In genomic region chr11:71338806-71339177, GRCh38 we compare ENCODE assay signal across 19 cellular contexts.
"Had no signal": no experiment of that assay in that cellular context is flagged by ENCODE, and none has a peak within 500 bp of the region (broad histone marks: within the 10 kb centered on the region; RNA-seq: fewer than 3 reads in every experiment).

No MANE protein-coding gene starts in this region.

- DNase-seq: activated CD4-positive, alpha-beta T cell treated with anti-CD3 and anti-CD28 coated beads for 4 hours; activated CD8-positive, alpha-beta T cell treated with anti-CD3 and anti-CD28 coated beads for 36 hours; activated effector memory CD4-positive, alpha-beta T cell treated with Interleukin-2 at 50 U/mL for 16 hours; activated T-cell treated with anti-CD3 and anti-CD28 coated beads, Interleukin-2, amount 50 U/mL, for 4 hours; amygdala; body of pancreas; central memory CD4-positive, alpha-beta T cell; effector memory CD8-positive, alpha-beta T cell; naive thymus-derived CD8-positive, alpha-beta T cell; nucleus accumbens; right cardiac atrium; stimulated activated naive CD8-positive, alpha-beta T cell treated with anti-CD3 and anti-CD28 coated beads, Interleukin-15, Interleukin-2, amounts not matched to agents 100 U/mL and 50 U/mL, for 24 hours; upper lobe of left lung had no signal

- H3K4me3 ChIP-seq: body of pancreas, smooth muscle cell, upper lobe of left lung had no signal

- H3K27ac Mint-ChIP-seq: activated CD8-positive, alpha-beta T cell treated with anti-CD3 and anti-CD28 coated beads for 36 hours; activated naive CD4-positive, alpha-beta T cell treated with anti-CD3 and anti-CD28 coated beads, Interleukin-2, amount 50 U/mL, for 24 hours; effector memory CD8-positive, alpha-beta T cell; memory B cell; naive thymus-derived CD8-positive, alpha-beta T cell; T-helper 1 cell treated with Interleukin-12 subunit alpha and Interleukin-12 subunit beta and Interleukin-4 antibody, amounts not matched to agents 30 μg/mL and 1 μg/mL, for 36 hours; WTC11 had no signal

- H3K36me3 Mint-ChIP-seq: activated naive CD4-positive, alpha-beta T cell treated with anti-CD3 and anti-CD28 coated beads, Interleukin-2, amount 50 U/mL, for 24 hours; memory B cell had no signal

- H3K9me3 Mint-ChIP-seq: activated naive CD4-positive, alpha-beta T cell treated with anti-CD3 and anti-CD28 coated beads, Interleukin-2, amount 50 U/mL, for 24 hours; effector memory CD8-positive, alpha-beta T cell; memory B cell had no signal

- H3K4me3 Mint-ChIP-seq: activated CD8-positive, alpha-beta T cell treated with anti-CD3 and anti-CD28 coated beads for 36 hours; activated naive CD4-positive, alpha-beta T cell treated with anti-CD3 and anti-CD28 coated beads, Interleukin-2, amount 50 U/mL, for 24 hours; activated T-cell treated with anti-CD3 and anti-CD28 coated beads, Interleukin-2, amount 50 U/mL, for 4 hours; effector memory CD8-positive, alpha-beta T cell; memory B cell; naive thymus-derived CD8-positive, alpha-beta T cell; T-helper 1 cell treated with Interleukin-12 subunit alpha and Interleukin-12 subunit beta and Interleukin-4 antibody, amounts not matched to agents 30 μg/mL and 1 μg/mL, for 36 hours; WTC11 had no signal

- H3K27ac ChIP-seq: body of pancreas, upper lobe of left lung had no signal

- H3K27me3 ChIP-seq: body of pancreas, upper lobe of left lung had no signal

- ATAC-seq: activated CD8-positive, alpha-beta T cell treated with anti-CD3 and anti-CD28 coated beads for 36 hours; activated T-cell treated with anti-CD3 and anti-CD28 coated beads, Interleukin-2, amount 50 U/mL, for 4 hours; body of pancreas; effector memory CD8-positive, alpha-beta T cell; left lobe of liver; naive thymus-derived CD8-positive, alpha-beta T cell; right cardiac atrium; stimulated activated naive CD8-positive, alpha-beta T cell treated with anti-CD3 and anti-CD28 coated beads, Interleukin-15, Interleukin-2, amounts not matched to agents 100 U/mL and 50 U/mL, for 24 hours; WTC11 had no signal

- H3K4me1 Mint-ChIP-seq: activated naive CD4-positive, alpha-beta T cell treated with anti-CD3 and anti-CD28 coated beads, Interleukin-2, amount 50 U/mL, for 24 hours; memory B cell; naive thymus-derived CD8-positive, alpha-beta T cell had no signal

- H3K9me3 ChIP-seq: body of pancreas, upper lobe of left lung had no signal

- H3K36me3 ChIP-seq: upper lobe of left lung had no signal

- H3K4me2 ChIP-seq: smooth muscle cell had no signal
